ENCODE assay signal across 21 cellular contexts in the genomic region with DNA sequence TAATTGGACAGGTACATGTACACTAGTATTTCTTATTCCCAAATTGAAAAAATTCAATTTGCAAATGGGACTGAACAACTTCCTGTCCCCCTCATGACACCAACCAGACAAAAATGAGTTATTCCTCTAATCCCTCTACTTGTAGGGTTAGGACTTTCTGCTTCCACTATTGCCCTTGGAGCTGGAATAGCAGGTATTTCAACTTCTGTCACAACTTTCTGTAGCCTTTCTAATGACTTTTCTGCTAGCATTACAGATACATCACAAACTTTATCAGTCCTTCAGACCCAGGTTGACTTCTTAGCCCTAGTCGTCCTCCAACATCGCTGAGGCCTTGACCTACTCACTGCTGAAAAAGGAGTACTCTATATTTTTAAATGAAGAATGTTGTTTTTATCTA. TPM values are rescaled to one million over a fixed set of nuclear protein-coding genes. Genes with fewer than 3 reads are reported as not detected.
"Had no signal": no experiment of that assay in that cellular context is flagged by ENCODE, and none has a peak within 500 bp of the region (broad histone marks: within the 10 kb centered on the region; RNA-seq: fewer than 3 reads in every experiment).

No MANE protein-coding gene starts in this region.

- H3K4me3 ChIP-seq: cardiac muscle cell had no signal

- H3K27me3 ChIP-seq: cardiac muscle cell had no signal

- FAIRE-seq: RCC 7860 had no signal

- H3K36me3 ChIP-seq: cardiac muscle cell had no signal

- H3K27ac ChIP-seq: cardiac muscle cell, KMS-11 had no signal

- ATAC-seq: activated CD4-positive, CD25-positive, alpha-beta regulatory T cell treated with anti-CD3 and anti-CD28 coated beads, Interleukin-2, amount 50 U/mL, for 24 hours; activated CD8-positive, alpha-beta T cell treated with anti-CD3 and anti-CD28 coated beads for 36 hours had no signal

- DNase-seq: activated CD4-positive, alpha-beta T cell treated with anti-CD3 and anti-CD28 coated beads for 4 hours; activated CD8-positive, alpha-beta memory T cell treated with anti-CD3 and anti-CD28 coated beads, Interleukin-2, amount 50 U/mL, for 4 hours; activated CD8-positive, alpha-beta T cell treated with anti-CD3 and anti-CD28 coated beads for 36 hours; activated naive CD4-positive, alpha-beta T cell treated with anti-CD3 and anti-CD28 coated beads, Interleukin-2, amount 50 U/mL, for 16 hours; activated naive CD8-positive, alpha-beta T cell treated with anti-CD3 and anti-CD28 coated beads, Interleukin-2, amount 10 ng/mL, durations not matched to agents 7 days and 5 days; aorta; NCI-H1092; NCI-H1417; NCI-H2029; NCI-H2107; NCI-H345; NCI-H510A; NCI-H69; NK-92 treated with Interleukin-12 subunit alpha and Interleukin-12 subunit beta, amount 100 ng/mL, for 24 hours; SHP77 treated with DMSO at 0.1 percent for 48 hours had no signal

RNA-seq across cellular contexts. Expression of a gene that starts 6.4 kb away (rescaled TPM):
- total RNA-seq: activated CD8-positive, alpha-beta T cell treated with anti-CD3 and anti-CD28 coated beads for 36 hours; activated naive CD8-positive, alpha-beta T cell treated with anti-CD3 and anti-CD28 coated beads, Interleukin-2, amount 10 ng/mL, durations not matched to agents 7 days and 5 days; aorta; cardiac muscle cell; MCF 10A; SK-MEL-5 had no signal

RNA-seq across cellular contexts. Expression of a gene that starts 48.8 kb away (rescaled TPM):
- total RNA-seq: activated CD8-positive, alpha-beta T cell treated with anti-CD3 and anti-CD28 coated beads for 36 hours; activated naive CD8-positive, alpha-beta T cell treated with anti-CD3 and anti-CD28 coated beads, Interleukin-2, amount 10 ng/mL, durations not matched to agents 7 days and 5 days; SK-MEL-5 had no signal

RNA-seq across cellular contexts. Expression of a gene that starts 55.4 kb away (rescaled TPM):
- total RNA-seq: activated CD8-positive, alpha-beta T cell treated with anti-CD3 and anti-CD28 coated beads for 36 hours; activated naive CD8-positive, alpha-beta T cell treated with anti-CD3 and anti-CD28 coated beads, Interleukin-2, amount 10 ng/mL, durations not matched to agents 7 days and 5 days; aorta; cardiac muscle cell; MCF 10A; SK-MEL-5 had no signal
- polyA plus RNA-seq: cardiac muscle cell had no signal
